Comparison of ENCODE assay signal across 2 cellular contexts in the genomic region with DNA sequence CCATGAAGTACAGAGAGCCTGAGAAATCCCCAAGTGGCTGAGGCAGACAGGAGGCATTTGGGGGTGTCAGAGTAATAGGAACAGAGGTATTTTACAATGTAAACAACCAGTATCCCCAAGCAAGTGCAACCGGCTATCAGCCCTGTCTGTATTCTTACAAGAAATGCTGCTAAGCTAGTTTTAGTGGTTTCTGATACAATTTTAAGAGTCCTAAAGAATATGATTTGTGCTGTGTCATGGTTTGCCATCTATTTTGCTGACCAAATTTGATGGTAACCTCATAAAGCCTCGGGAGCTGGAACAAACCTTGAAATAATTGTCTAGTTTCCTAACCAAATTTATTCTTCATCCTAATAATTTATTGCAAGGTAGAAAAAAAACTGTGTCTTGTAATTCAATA.
TF ChIP-seq lines count a peak whose summit lies in the region.

No MANE protein-coding gene starts in this region.

TF ChIP-seq in HepG2, 621 proteins besides CTCF, POLR2A, EP300 and RAD21:
- TF ChIP-seq ZNF558 (CRISPR knock-in tag; IDR thresholded peaks at IDR 0.05; ENCODE audit: borderline replicate concordance) = no peak
- no peak for TF ChIP-seq JUND (CRISPR knock-in tag; IDR thresholded peaks at IDR 0.05)
- TF ChIP-seq MAFK (conservative IDR thresholded peaks at IDR 0.05 in 1 of 2, IDR thresholded peaks at IDR 0.05 in 1 of 2; ENCODE audit: low read length in 2 of 2) = peak; percentile 79 to 84
- TF ChIP-seq MAFF (IDR thresholded peaks at IDR 0.05; ENCODE audit: low read depth, low read length) = peak; percentile 70
- peak; percentile 89 for TF ChIP-seq NFE2L2 (IDR thresholded peaks at IDR 0.05; ENCODE audit: low read length)

TF ChIP-seq in GM12878, 131 proteins besides CTCF, POLR2A, EP300 and RAD21:
- TF ChIP-seq BACH1 (IDR thresholded peaks at IDR 0.05; ENCODE audit: borderline replicate concordance) (peak; percentile 48; the same call in 1 of the 2 replicates), LARP7 (IDR thresholded peaks at IDR 0.05) (no peak), ZBED1 (IDR thresholded peaks at IDR 0.05; ENCODE audit: borderline replicate concordance) (no peak), SUPT20H (IDR thresholded peaks at IDR 0.05; ENCODE audit: borderline replicate concordance, control insufficient read depth, low read depth, low read length) (no peak), POLR2AphosphoS2 (IDR thresholded peaks at IDR 0.05; ENCODE audit: low read depth, low read length) (no peak)
